8 cellular contexts compared by ENCODE assay signal in the genomic region with DNA sequence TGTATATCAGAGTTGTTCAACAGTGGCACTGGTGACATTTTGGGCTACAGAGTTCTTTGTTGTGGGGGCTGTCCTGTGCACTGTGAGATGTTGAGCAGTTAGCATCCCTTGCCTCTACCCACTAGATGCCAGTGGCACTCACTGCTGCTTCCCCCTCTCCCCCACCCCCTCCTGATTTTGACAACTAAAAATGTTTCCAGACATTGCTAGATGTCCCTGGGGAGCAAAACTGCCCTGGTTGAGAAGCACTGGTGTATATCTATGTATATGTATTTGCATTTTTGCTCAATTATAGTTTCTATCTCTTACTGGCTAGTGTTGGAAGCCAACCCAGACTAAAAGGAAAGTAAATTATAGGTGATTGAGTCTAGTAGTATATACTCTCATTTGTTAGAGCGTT. TPM values are rescaled to one million over a fixed set of nuclear protein-coding genes. Genes with fewer than 3 reads are reported as not detected.
A peak's percentile ranks its signal among the peaks of the same experiment; 100 is the strongest.
DNase-seq lines count a peak whose midpoint lies in the region; ATAC-seq and TF ChIP-seq lines count a peak whose summit lies in the region.

No MANE protein-coding gene starts in this region.

- H3K4me3 Mint-ChIP-seq in activated CD8-positive, alpha-beta T cell treated with anti-CD3 and anti-CD28 coated beads for 36 hours = peak overlapping the region; percentile 98

- H3K4me1 Mint-ChIP-seq in activated CD8-positive, alpha-beta T cell treated with anti-CD3 and anti-CD28 coated beads for 36 hours (ENCODE audit: low read depth) = peaks cover 54% of the 10 kb centered on the region

- no peaks in the 10 kb centered on the region for H3K9me3 ChIP-seq in neutrophil

- peaks cover 14% of the 10 kb centered on the region for H3K36me3 ChIP-seq in neutrophil

- peak overlapping the region; percentile 92 for H3K27ac ChIP-seq in neutrophil

- in situ Hi-C loops in ACHN (cut with HindIII; ENCODE audit: low pct_ligation_motif_present, low pct_unique_long_range_greater_than_20kb, low sequenced_read_pairs) = no loop called here

- CTCF ChIA-PET in activated CD8-positive, alpha-beta T cell treated with anti-CD3 and anti-CD28 coated beads for 36 hours (lab: Charles Lee) = interaction anchor here (0.7 to 4.3 kb wide), 14 partner anchors 12 to 123 kb away, joined by 3 to 24 read pairs (median 6); no protein-coding TSS in a partner anchor

- POLR2A ChIA-PET in activated CD8-positive, alpha-beta T cell treated with anti-CD3 and anti-CD28 coated beads for 36 hours (lab: Charles Lee) = interaction anchor here (1.2 to 6.6 kb wide), 10 partner anchors 14 to 124 kb away, joined by 3 to 36 read pairs (median 6); a partner anchor contains a TSS

- DNase-seq in activated CD8-positive, alpha-beta T cell treated with anti-CD3 and anti-CD28 coated beads for 36 hours = peak; percentile 59
- no peak for DNase-seq in HK-2 (ENCODE audit: unreplicated experiment)
- DNase-seq in ACHN = no peak

- no peaks in the 10 kb centered on the region for H3K27me3 Mint-ChIP-seq in activated CD8-positive, alpha-beta T cell treated with anti-CD3 and anti-CD28 coated beads for 36 hours

- peaks cover 60% of the 10 kb centered on the region for H3K36me3 Mint-ChIP-seq in activated CD8-positive, alpha-beta T cell treated with anti-CD3 and anti-CD28 coated beads for 36 hours (ENCODE audit: low read depth)

- peak overlapping the region; percentile 84 for H3K27ac Mint-ChIP-seq in activated CD8-positive, alpha-beta T cell treated with anti-CD3 and anti-CD28 coated beads for 36 hours

- peaks cover 75 to 76% of the 10 kb centered on the region in 2 experiments for H3K4me1 ChIP-seq in neutrophil (ENCODE audit: control insufficient read depth in 1 of 2, insufficient read depth in 1 of 2, low read depth in 1 of 2, low read length in 1 of 2)

- H3K27me3 ChIP-seq in neutrophil = no peaks in the 10 kb centered on the region

- peaks cover 2% of the 10 kb centered on the region for H3K9me3 Mint-ChIP-seq in activated CD8-positive, alpha-beta T cell treated with anti-CD3 and anti-CD28 coated beads for 36 hours

- ATAC-seq in GM18868 (IDR thresholded peaks at IDR 0.05; ENCODE audit: unreplicated experiment) = peak; percentile 17
- ATAC-seq in HG02943 (IDR thresholded peaks at IDR 0.05; ENCODE audit: low read depth, unreplicated experiment) = peak; percentile 23
- peak; percentile 17 for ATAC-seq in activated CD8-positive, alpha-beta T cell treated with anti-CD3 and anti-CD28 coated beads for 36 hours
- ATAC-seq in HG02870 (IDR thresholded peaks at IDR 0.05; ENCODE audit: unreplicated experiment) = no peak
- ATAC-seq in GM21447 (IDR thresholded peaks at IDR 0.05; ENCODE audit: unreplicated experiment) = no peak

- intact Hi-C loops in activated CD8-positive, alpha-beta T cell treated with anti-CD3 and anti-CD28 coated beads for 36 hours (cut with micrococcal nuclease) = loop anchor here (2.0 to 5.0 kb wide), 3 partner anchors 28 to 54 kb away; no protein-coding TSS in a partner anchor

- peak overlapping the region; percentile 75 to 85 for H3K4me3 ChIP-seq in neutrophil (ENCODE audit: low read depth in 1 of 2, low read length in 1 of 2)

- no peak for TF ChIP-seq CTCF in activated CD8-positive, alpha-beta T cell treated with anti-CD3 and anti-CD28 coated beads for 36 hours (IDR thresholded peaks at IDR 0.05)
- no peak for TF ChIP-seq CTCF in neutrophil (IDR thresholded peaks at IDR 0.05)

RNA-seq across cellular contexts. Expression of a gene that starts 2.4 kb away (rescaled TPM):
- 10 to 100 TPM; 51.7 to 52.4 TPM for total RNA-seq in activated CD8-positive, alpha-beta T cell treated with anti-CD3 and anti-CD28 coated beads for 36 hours

Comparison
In these comparisons a context has a peak if more than half of its experiments do, and no peak if none do; other contexts are left out.
1. ATAC-seq: peak in GM18868 (single experiment), HG02943 (single experiment) and activated CD8-positive, alpha-beta T cell treated with anti-CD3 and anti-CD28 coated beads for 36 hours (single experiment); none in HG02870 (single experiment) and GM21447 (single experiment).